Comparison of ENCODE assay signal across 8 cellular contexts in genomic region chr2:8514748-8515389, GRCh38.
DNase-seq lines count a peak whose midpoint lies in the region; ATAC-seq and TF ChIP-seq lines count a peak whose summit lies in the region.

No MANE protein-coding gene starts in this region.

- H3K4me1 Mint-ChIP-seq in CD4-positive, CD25-positive, alpha-beta regulatory T cell: peaks cover 14 to 37% (median 22%) of the 10 kb centered on the region in 4 donors
- H3K4me1 Mint-ChIP-seq in stimulated activated memory B cell treated with anti-CD40 and anti-IgM and Interleukin-4, amounts not matched to agents 10 μg/mL and 1 μg/mL and 100 μg/mL, for 72 hours: peaks cover 39% of the 10 kb centered on the region

- H3K9me3 Mint-ChIP-seq in CD4-positive, CD25-positive, alpha-beta regulatory T cell: peaks cover 0 to 14% (median 0%) of the 10 kb centered on the region in 7 donors
- peaks cover 19% of the 10 kb centered on the region for H3K9me3 Mint-ChIP-seq in stimulated activated memory B cell treated with anti-CD40 and anti-IgM and Interleukin-4, amounts not matched to agents 10 μg/mL and 1 μg/mL and 100 μg/mL, for 72 hours

- H3K27me3 ChIP-seq in CD4-positive, CD25-positive, alpha-beta regulatory T cell (ENCODE audit: control insufficient read depth, insufficient read depth, low read length): no peaks in the 10 kb centered on the region
- H3K27me3 ChIP-seq in ovary: no peaks in the 10 kb centered on the region
- H3K27me3 ChIP-seq in testis: no peaks in the 10 kb centered on the region
- no peaks in the 10 kb centered on the region for H3K27me3 ChIP-seq in smooth muscle cell (ENCODE audit: low read depth)

- H3K27ac Mint-ChIP-seq in CD4-positive, CD25-positive, alpha-beta regulatory T cell: peak overlapping the region; percentile 67 to 95 (median 89)
- peak overlapping the region; percentile 82 for H3K27ac Mint-ChIP-seq in stimulated activated memory B cell treated with anti-CD40 and anti-IgM and Interleukin-4, amounts not matched to agents 10 μg/mL and 1 μg/mL and 100 μg/mL, for 72 hours

- peak in 2 of 3 donors; percentile 3 to 64 for DNase-seq in CD4-positive, CD25-positive, alpha-beta regulatory T cell
- DNase-seq in GM19240 (ENCODE audit: insufficient read length, low spot score): peak; percentile 56
- peak; percentile 73 to 78 for DNase-seq in activated T-cell treated with anti-CD3 and anti-CD28 coated beads, Interleukin-2, amount 50 U/mL, for 48 hours
- DNase-seq in ovary: no peak
- no peak for DNase-seq in testis
- DNase-seq in smooth muscle cell (lab: John Stamatoyannopoulos, UW; ENCODE audit: unreplicated experiment): no peak

- H3K9ac ChIP-seq in smooth muscle cell (ENCODE audit: low read depth): no peak overlapping the region

- peak; percentile 32 to 38 for ATAC-seq in CD4-positive, CD25-positive, alpha-beta regulatory T cell (ENCODE audit: low read depth in 2 of 2)
- ATAC-seq in HG03196 (IDR thresholded peaks at IDR 0.05; ENCODE audit: unreplicated experiment): peak; percentile 53
- ATAC-seq in stimulated activated memory B cell treated with anti-CD40 and anti-IgM and Interleukin-4, amounts not matched to agents 10 μg/mL and 1 μg/mL and 100 μg/mL, for 72 hours: peak; percentile 90

- no peak for TF ChIP-seq EP300 in ovary (IDR thresholded peaks at IDR 0.05)

- no peaks in the 10 kb centered on the region for H3K36me3 Mint-ChIP-seq in CD4-positive, CD25-positive, alpha-beta regulatory T cell
- H3K36me3 Mint-ChIP-seq in stimulated activated memory B cell treated with anti-CD40 and anti-IgM and Interleukin-4, amounts not matched to agents 10 μg/mL and 1 μg/mL and 100 μg/mL, for 72 hours: peaks cover 11% of the 10 kb centered on the region

- TF ChIP-seq POLR2A in ovary (IDR thresholded peaks at IDR 0.05): no peak
- no peak for TF ChIP-seq POLR2A in testis (IDR thresholded peaks at IDR 0.05)

- TF ChIP-seq CTCF in ovary (IDR thresholded peaks at IDR 0.05) (no peak), testis (IDR thresholded peaks at IDR 0.05) (no peak), smooth muscle cell (IDR thresholded peaks at IDR 0.05; ENCODE audit: borderline replicate concordance, insufficient read depth, poor library complexity, severe bottlenecking) (no peak)

- H3K27ac ChIP-seq in CD4-positive, CD25-positive, alpha-beta regulatory T cell (ENCODE audit: insufficient read depth, low read length, poor library complexity, severe bottlenecking): peak overlapping the region; percentile 75
- H3K27ac ChIP-seq in ovary (no peak overlapping the region), testis (no peak overlapping the region), smooth muscle cell (ENCODE audit: low read depth) (no peak overlapping the region)

- peaks cover 0 to 2% of the 10 kb centered on the region in 2 experiments for H3K9me3 ChIP-seq in CD4-positive, CD25-positive, alpha-beta regulatory T cell (ENCODE audit: control insufficient read depth in 2 of 2, low read length in 2 of 2)
- H3K9me3 ChIP-seq in ovary (no peaks in the 10 kb centered on the region), testis (no peaks in the 10 kb centered on the region), smooth muscle cell (replicated peaks; ENCODE audit: low read depth) (no peaks in the 10 kb centered on the region)

- peak overlapping the region; percentile 49 to 95 (median 73) for H3K4me3 Mint-ChIP-seq in CD4-positive, CD25-positive, alpha-beta regulatory T cell
- peak overlapping the region; percentile 11 for H3K4me3 Mint-ChIP-seq in stimulated activated memory B cell treated with anti-CD40 and anti-IgM and Interleukin-4, amounts not matched to agents 10 μg/mL and 1 μg/mL and 100 μg/mL, for 72 hours

- no peaks in the 10 kb centered on the region for H4K20me1 ChIP-seq in smooth muscle cell (ENCODE audit: low read depth)

- no peaks in the 10 kb centered on the region for H3K79me2 ChIP-seq in smooth muscle cell (ENCODE audit: low read depth)

- H2AFZ ChIP-seq in smooth muscle cell (ENCODE audit: low read depth): no peak overlapping the region

- H3K4me1 ChIP-seq in CD4-positive, CD25-positive, alpha-beta regulatory T cell (ENCODE audit: control insufficient read depth, insufficient read depth, low read length, poor library complexity, severe bottlenecking): peaks cover 22% of the 10 kb centered on the region
- H3K4me1 ChIP-seq in ovary (ENCODE audit: insufficient read depth) (no peaks in the 10 kb centered on the region), testis (peaks cover 19% of the 10 kb centered on the region), smooth muscle cell (ENCODE audit: low read depth) (no peaks in the 10 kb centered on the region)

- no peaks in the 10 kb centered on the region for H3K27me3 Mint-ChIP-seq in CD4-positive, CD25-positive, alpha-beta regulatory T cell
- peaks cover 9% of the 10 kb centered on the region for H3K27me3 Mint-ChIP-seq in stimulated activated memory B cell treated with anti-CD40 and anti-IgM and Interleukin-4, amounts not matched to agents 10 μg/mL and 1 μg/mL and 100 μg/mL, for 72 hours

- WGBS in ovary, 3 donors: 57 to 67% (median 59%) methylated on average over 7 of the region's 7 CpGs
- 61 to 66% methylated on average over 7 of the region's 7 CpGs for WGBS in testis, 2 donors
- 88% methylated on average over 7 of the region's 7 CpGs for WGBS in smooth muscle cell (ENCODE audit: low lambda C conversion rate)

- H3K36me3 ChIP-seq in CD4-positive, CD25-positive, alpha-beta regulatory T cell (ENCODE audit: control insufficient read depth, insufficient read depth, low read length): no peaks in the 10 kb centered on the region
- H3K36me3 ChIP-seq in ovary: no peaks in the 10 kb centered on the region
- H3K36me3 ChIP-seq in testis (ENCODE audit: low read depth, missing control alignments): no peaks in the 10 kb centered on the region
- no peaks in the 10 kb centered on the region for H3K36me3 ChIP-seq in smooth muscle cell (ENCODE audit: low read depth)

- peak overlapping the region; percentile 42 for H3K4me3 ChIP-seq in CD4-positive, CD25-positive, alpha-beta regulatory T cell (ENCODE audit: low read depth, low read length)
- H3K4me3 ChIP-seq in ovary: no peak overlapping the region
- H3K4me3 ChIP-seq in testis: no peak overlapping the region
- no peak overlapping the region for H3K4me3 ChIP-seq in smooth muscle cell

- no peaks in the 10 kb centered on the region for H3F3A ChIP-seq in smooth muscle cell (ENCODE audit: low read depth)

- intact Hi-C loops in ovary (cut with DNase I): no loop called here
- intact Hi-C loops in testis (cut with DNase I; ENCODE audit: low total_unique reads): no loop called here

- H3K4me2 ChIP-seq in smooth muscle cell: no peak overlapping the region

Comparison
In these comparisons a context has a peak if more than half of its experiments do, and no peak if none do; other contexts are left out.
1. ATAC-seq: peak in every context shown above with its lines; median percentile 90 in stimulated activated memory B cell treated with anti-CD40 and anti-IgM and Interleukin-4, amounts not matched to agents 10 μg/mL and 1 μg/mL and 100 μg/mL, for 72 hours; 53 in HG03196; 35 in CD4-positive, CD25-positive, alpha-beta regulatory T cell.
2. DNase-seq: peak in CD4-positive, CD25-positive, alpha-beta regulatory T cell (2 of 3), GM19240 (single experiment) and activated T-cell treated with anti-CD3 and anti-CD28 coated beads, Interleukin-2, amount 50 U/mL, for 48 hours (2 of 2); none in ovary (0 of 5), testis (single experiment) and smooth muscle cell (single experiment).